Comparison of ENCODE assay signal across 8 cellular contexts in the genomic region with DNA sequence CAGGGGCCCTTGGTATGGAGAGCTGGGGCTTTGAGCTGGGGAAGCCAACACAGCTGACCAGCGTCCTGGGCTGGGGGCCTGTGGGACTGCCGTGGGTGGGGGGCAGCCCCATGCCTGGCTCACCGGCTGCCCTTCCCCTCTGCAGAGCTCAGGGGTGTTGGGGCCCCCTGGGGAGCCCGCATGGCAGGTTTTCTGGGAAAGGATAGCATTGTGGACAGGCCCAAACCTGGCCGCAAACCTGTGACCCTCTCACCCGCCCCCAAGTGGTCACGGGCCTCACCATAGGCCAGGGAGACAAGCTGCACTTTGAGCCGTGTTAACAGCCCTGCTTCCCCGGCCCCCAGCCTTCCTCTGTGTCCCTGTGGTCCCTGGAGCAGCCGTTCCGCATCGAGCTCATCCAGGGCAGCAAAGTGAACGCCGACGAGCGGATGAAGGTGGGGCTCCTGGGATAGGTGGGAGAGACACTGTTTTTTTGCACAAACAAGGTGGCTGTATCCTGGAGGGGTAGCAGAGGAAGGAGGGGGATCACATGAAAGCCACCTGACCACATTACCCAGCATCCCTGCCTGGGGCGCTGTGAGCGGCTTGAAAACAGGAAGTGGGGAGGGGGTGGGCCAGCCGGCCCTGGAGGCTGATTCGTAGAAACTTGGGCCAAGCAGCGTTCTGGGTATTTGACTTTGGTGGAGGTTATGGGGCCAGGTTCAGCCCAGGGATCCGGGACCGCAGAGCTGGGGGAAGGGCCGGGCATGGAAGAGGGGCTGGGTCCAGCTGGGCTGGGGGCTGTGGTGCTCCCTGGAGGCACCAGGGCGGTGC.
A peak's percentile ranks its signal among the peaks of the same experiment; 100 is the strongest.
DNase-seq lines count a peak whose midpoint lies in the region; ATAC-seq and TF ChIP-seq lines count a peak whose summit lies in the region.

No MANE protein-coding gene starts in this region.

- no peak overlapping the region for H3K4me3 ChIP-seq in HEK293 (ENCODE audit: low read depth, low read length)

- H3K27ac ChIP-seq in HEK293 (ENCODE audit: extremely low read depth, low read depth, low read length) = no peak overlapping the region

- TF ChIP-seq CTCF in HEK293 (tag by site-specific recombination; IDR thresholded peaks at IDR 0.05) = no peak

- H3K9me3 ChIP-seq in HEK293 (ENCODE audit: control insufficient read depth, insufficient read depth, low read depth, low read length) = no peaks in the 10 kb centered on the region

- peak; percentile 67 for DNase-seq in DMS153 treated with DMSO at 0.1 percent for 48 hours (lab: John Stamatoyannopoulos, UW; ENCODE audit: unreplicated experiment)
- peak; percentile 26 for DNase-seq in SK-N-DZ (ENCODE audit: low spot score)
- peak; percentile 74 for DNase-seq in activated naive CD4-positive, alpha-beta T cell treated with anti-CD3 and anti-CD28 coated beads, Interleukin-2, amount 50 U/mL, for 16 hours
- DNase-seq in left lobe of liver (ENCODE audit: low spot score) = no peak
- DNase-seq in stimulated activated CD4-positive, alpha-beta T cell treated with anti-CD3 and anti-CD28 coated beads, TNF-alpha, amount 100 ng/mL, for 4 hours (ENCODE audit: low read depth in 3 of 3) = peak in 2 of 3 experiments; percentile 57 to 73
- no peak for DNase-seq in SW480 (ENCODE audit: low spot score)
- DNase-seq in NCI-H146 treated with DMSO at 0.1 percent for 48 hours (lab: John Stamatoyannopoulos, UW; ENCODE audit: unreplicated experiment) = no peak

- CTCF ChIA-PET in HEK293 (lab: Yijun Ruan, JAX) = interaction anchor here (1.0 kb wide), 1 partner anchor 90 kb away, joined by 4 read pairs; no protein-coding TSS in a partner anchor

- POLR2A ChIA-PET in HEK293 (lab: Yijun Ruan, JAX) = no interaction called here

- no peaks in the 10 kb centered on the region for H3K4me1 ChIP-seq in HEK293 (ENCODE audit: control insufficient read depth, insufficient read depth, low read length)

- ATAC-seq in left lobe of liver = peak; percentile 47

- peaks cover 0 to 20% of the 10 kb centered on the region in 2 experiments; a peak in 1 of 3 replicates for H3K36me3 ChIP-seq in HEK293 (ENCODE audit: control insufficient read depth in 2 of 2, insufficient read depth in 1 of 2, low read length in 2 of 2)

TF ChIP-seq in HEK293, 187 proteins besides CTCF, POLR2A, EP300 and RAD21:
- TF ChIP-seq ZNF169 (tag by site-specific recombination; IDR thresholded peaks at IDR 0.05) (no peak), ZNF292 (tag by site-specific recombination; IDR thresholded peaks at IDR 0.05; ENCODE audit: borderline replicate concordance, low read depth) (no peak), SP2 (tag by site-specific recombination; IDR thresholded peaks at IDR 0.05) (peak; percentile 25; the same call in 1 of the 2 replicates), ZNF140 (tag by site-specific recombination; IDR thresholded peaks at IDR 0.05) (no peak), ZBTB21 (tag by site-specific recombination; IDR thresholded peaks at IDR 0.05) (no peak)
TF ChIP-seq in HEK293: peak in this region for 1.

Comparison
In these comparisons a context has a peak if more than half of its experiments do, and no peak if none do; other contexts are left out.
1. DNase-seq: peak in DMS153 treated with DMSO at 0.1 percent for 48 hours (single experiment), SK-N-DZ (single experiment), activated naive CD4-positive, alpha-beta T cell treated with anti-CD3 and anti-CD28 coated beads, Interleukin-2, amount 50 U/mL, for 16 hours (single experiment) and stimulated activated CD4-positive, alpha-beta T cell treated with anti-CD3 and anti-CD28 coated beads, TNF-alpha, amount 100 ng/mL, for 4 hours (2 of 3); none in left lobe of liver (single experiment), SW480 (single experiment) and NCI-H146 treated with DMSO at 0.1 percent for 48 hours (single experiment).